Comparison of ENCODE assay signal across 9 cellular contexts in the genomic region with DNA sequence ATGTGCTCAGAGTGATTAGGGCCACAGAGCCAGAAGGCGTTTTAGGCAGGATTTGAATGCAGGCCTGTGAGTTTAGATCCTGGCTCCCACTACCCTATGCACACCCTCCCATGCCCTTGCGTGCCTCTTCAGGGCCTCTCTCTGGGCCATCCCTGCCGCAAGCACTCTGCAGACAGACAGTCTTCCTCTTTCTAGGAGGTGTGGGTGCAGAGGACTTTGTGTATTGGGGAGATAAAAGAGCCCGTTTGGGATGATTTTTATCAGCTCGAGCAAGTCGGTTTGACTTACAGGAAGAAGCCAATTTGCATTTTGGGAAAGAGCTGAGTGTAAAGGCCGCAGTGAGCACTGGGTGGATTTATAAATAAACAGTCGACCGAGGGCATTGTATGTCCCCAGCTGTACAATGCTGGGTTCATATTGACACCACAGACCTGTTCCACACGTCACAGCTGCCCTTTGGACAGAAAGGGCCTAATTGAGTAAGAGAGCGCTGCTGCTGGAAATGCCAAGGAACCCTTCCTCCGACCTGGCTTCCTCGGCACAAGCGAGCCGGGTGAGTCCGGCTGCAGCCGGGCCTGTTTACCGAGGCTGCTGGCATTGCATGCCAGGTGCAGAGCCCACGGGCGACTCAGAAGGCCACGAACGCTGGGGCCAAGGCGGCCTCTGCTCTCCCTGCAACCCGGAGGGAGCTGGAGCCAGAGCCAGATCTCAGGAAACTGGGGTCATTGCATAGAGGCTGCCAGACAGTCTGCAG. TPM values are rescaled to one million over a fixed set of nuclear protein-coding genes. Genes with fewer than 3 reads are reported as not detected.
A peak's percentile ranks its signal among the peaks of the same experiment; 100 is the strongest.
DNase-seq lines count a peak whose midpoint lies in the region; ATAC-seq, FAIRE-seq and TF ChIP-seq lines count a peak whose summit lies in the region.
"Had no signal": no experiment of that assay in that cellular context is flagged by ENCODE, and none has a peak within 500 bp of the region (broad histone marks: within the 10 kb centered on the region; RNA-seq: fewer than 3 reads in every experiment).

No MANE protein-coding gene starts in this region.

- no peak; the same call in 2 of the 3 replicates for ATAC-seq in GM12878
- no peak for ATAC-seq in HG03045 (IDR thresholded peaks at IDR 0.05; ENCODE audit: unreplicated experiment)

- POLR2A ChIA-PET in GM12878 (lab: Charles Lee) = interaction anchor here (0.7 kb wide), 1 partner anchor 123 kb away, joined by 4 read pairs; no protein-coding TSS in a partner anchor

- TF ChIP-seq EP300 in GM12878 (IDR thresholded peaks at IDR 0.05; ENCODE audit: borderline replicate concordance in 1 of 2, control insufficient read depth in 1 of 2, low read depth in 2 of 2, low read length in 2 of 2) = no peak

- H2BK5ac ChIP-seq in mesenchymal stem cell (ENCODE audit: low read depth, low read length, poor library complexity, severe bottlenecking) = no peak overlapping the region

- in situ Hi-C loops in GM12878 (cut with MboI) = no loop called here

- BruUV-seq in GM12878 (replicated peaks; lab: Mats Ljungman, UMichigan) = no TSS peak

- H3K14ac ChIP-seq in mesenchymal stem cell (ENCODE audit: low read length in 2 of 2) = peak overlapping the region in 1 of 2 experiments; percentile 61

- H3K4me1 ChIP-seq in GM12878 (ENCODE audit: control insufficient read depth, insufficient read depth, low read length) (peaks cover 30% of the 10 kb centered on the region), mesenchymal stem cell (ENCODE audit: control insufficient read depth, insufficient read depth, low read depth, low read length) (peaks cover 62% of the 10 kb centered on the region)

- FAIRE-seq in GM12878 (lab: Jason Lieb, UNC) = peak; percentile 23

- intact Hi-C loops in GM12878 (cut with micrococcal nuclease; ENCODE audit: unreplicated experiment) = no loop called here

- no peaks in the 10 kb centered on the region for H3K36me3 ChIP-seq in GM12878 (ENCODE audit: control insufficient read depth in 2 of 2, insufficient read depth in 2 of 2, low read length in 1 of 2)
- H3K36me3 ChIP-seq in mesenchymal stem cell (ENCODE audit: control insufficient read depth in 1 of 2, insufficient read depth in 2 of 2, low read depth in 1 of 2, low read length in 2 of 2) = peaks cover 23 to 38% of the 10 kb centered on the region in 2 experiments

- TF ChIP-seq RAD21 in GM12878 (IDR thresholded peaks at IDR 0.05; ENCODE audit: insufficient read depth, low read depth, low read length) = no peak

- SMC1A ChIA-PET in GM12878 (lab: Charles Lee; ENCODE audit: uncharacterized antibody, unreplicated experiment) = interaction anchor here (0.9 kb wide), 1 partner anchor 11 kb away, joined by 3 read pairs; no protein-coding TSS in a partner anchor

- peak overlapping the region in 1 of 2 experiments; percentile 54 for H3K4ac ChIP-seq in mesenchymal stem cell (ENCODE audit: low read depth in 1 of 2, low read length in 2 of 2)

- H3K27me3 ChIP-seq in GM12878 (replicated peaks in 1 of 2; ENCODE audit: control insufficient read depth in 2 of 2, insufficient read depth in 2 of 2, low read length in 1 of 2) (no peaks in the 10 kb centered on the region), mesenchymal stem cell (ENCODE audit: control insufficient read depth in 1 of 2, insufficient read depth in 1 of 2, low read length in 2 of 2) (no peaks in the 10 kb centered on the region)

- RAD21 ChIA-PET in GM12878 (lab: Charles Lee; ENCODE audit: unreplicated experiment) = interaction anchor here (0.6 kb wide), 1 partner anchor 1064 kb away, joined by 4 read pairs; the partner anchor contains the start of gene POLR3A

- no peak overlapping the region for H2AK5ac ChIP-seq in mesenchymal stem cell (ENCODE audit: low read length, severe bottlenecking)

- H3K79me1 ChIP-seq in mesenchymal stem cell (replicated peaks; ENCODE audit: low read length, poor library complexity, severe bottlenecking) = no peaks in the 10 kb centered on the region

- H3K4me3 ChIP-seq in GM12864 (ENCODE audit: low read depth, low read length) (no peak overlapping the region), GM12878 (no peak overlapping the region), mesenchymal stem cell (ENCODE audit: insufficient read depth in 1 of 2, low read depth in 1 of 2, low read length in 2 of 2) (no peak overlapping the region)

- H3K9ac ChIP-seq in GM12878 (ENCODE audit: control insufficient read depth, insufficient read depth, low read length) (no peak overlapping the region; the same call in 1 of the 2 replicates), mesenchymal stem cell (ENCODE audit: low read length) (peak overlapping the region; percentile 34)

- H2BK120ac ChIP-seq in mesenchymal stem cell (ENCODE audit: low read depth, low read length) = no peak overlapping the region

- no peak overlapping the region; the same call in 1 of the 2 replicates for H3K27ac ChIP-seq in GM12878 (ENCODE audit: control insufficient read depth, insufficient read depth)
- H3K27ac ChIP-seq in mesenchymal stem cell (ENCODE audit: low read length, poor library complexity, severe bottlenecking) = no peak overlapping the region
- H3K27ac ChIP-seq: epithelial cell of prostate had no signal

- no peaks in the 10 kb centered on the region for H3K9me3 ChIP-seq in GM12878 (replicated peaks; ENCODE audit: control insufficient read depth, insufficient read depth, low read length)
- H3K9me3 ChIP-seq in mesenchymal stem cell (ENCODE audit: control insufficient read depth, low read length) = no peaks in the 10 kb centered on the region

- H4K20me1 ChIP-seq in GM12878 (ENCODE audit: control insufficient read depth, insufficient read depth) = no peaks in the 10 kb centered on the region

- peak; percentile 57 for DNase-seq in GM12864 (ENCODE audit: low read depth)
- DNase-seq in HuH-7 (ENCODE audit: low spot score) = peak; percentile 80
- peak; percentile 39 for DNase-seq in GM12878 (ENCODE audit: low read depth, low spot score)
- DNase-seq in mesenchymal stem cell = peak; percentile 94
- DNase-seq in amniotic stem cell (lab: John Stamatoyannopoulos, UW) = no peak
- DNase-seq in activated T-cell treated with anti-CD3 and anti-CD28 coated beads for 4 hours = no peak
- DNase-seq in stimulated activated CD4-positive, alpha-beta T cell treated with anti-CD3 and anti-CD28 coated beads, Interleukin-1b, Interleukin-23, amount 100 ng/mL, for 48 hours = no peak

- H4K8ac ChIP-seq in mesenchymal stem cell (ENCODE audit: low read length) = peak overlapping the region; percentile 0

- H2AFZ ChIP-seq in GM12878 (ENCODE audit: control insufficient read depth, low read depth, low read length) (peak overlapping the region; percentile 24; the same call in 1 of the 2 replicates), mesenchymal stem cell (ENCODE audit: low read depth, low read length) (no peak overlapping the region)

- peak overlapping the region; percentile 46 for H3K4me2 ChIP-seq in GM12878 (ENCODE audit: control insufficient read depth, insufficient read depth)
- no peak overlapping the region for H3K4me2 ChIP-seq in mesenchymal stem cell (ENCODE audit: low read length, poor library complexity, severe bottlenecking)

- TF ChIP-seq CTCF in GM12864 (IDR thresholded peaks at IDR 0.05; ENCODE audit: low read depth, low read length, missing control alignments) (no peak), GM12878 (IDR thresholded peaks at IDR 0.05 in 2 of 3, conservative IDR thresholded peaks at IDR 0.05 in 1 of 3; ENCODE audit: control insufficient read depth in 2 of 3, extremely low read depth in 1 of 3, insufficient read depth in 1 of 3, low read depth in 3 of 3, low read length in 3 of 3) (no peak)

- H4K91ac ChIP-seq in mesenchymal stem cell (ENCODE audit: low read length) = no peak overlapping the region

- H2BK15ac ChIP-seq in mesenchymal stem cell (ENCODE audit: low read depth, poor library complexity, severe bottlenecking) = peak overlapping the region; percentile 0

- peak overlapping the region; percentile 31 to 94 for H3K18ac ChIP-seq in mesenchymal stem cell (ENCODE audit: low read depth in 1 of 2, low read length in 2 of 2)

- TF ChIP-seq POLR2A in GM12878 (IDR thresholded peaks at IDR 0.05; ENCODE audit: low read depth, low read length) = no peak

- H2BK12ac ChIP-seq in mesenchymal stem cell (ENCODE audit: low read length in 2 of 2) = peak overlapping the region; percentile 45 to 79

- no peaks in the 10 kb centered on the region for H3K79me2 ChIP-seq in GM12878 (ENCODE audit: control insufficient read depth, insufficient read depth, low read length)

- CTCF ChIA-PET in GM12878 (lab: Yijun Ruan, JAX) = interaction anchor here (1.2 kb wide), 1 partner anchor 20 kb away, joined by 3 read pairs; no protein-coding TSS in a partner anchor

- 26% methylated on average over 24 of the region's 24 CpGs for WGBS in GM12878 (ENCODE audit: insufficient coverage, insufficient replicate concordance, low lambda C conversion rate, missing lambda C conversion rate)
- WGBS in mesenchymal stem cell = 42% methylated on average over 23 of the region's 24 CpGs

- H3K23ac ChIP-seq in mesenchymal stem cell (ENCODE audit: low read length in 2 of 2) = peak overlapping the region in 1 of 2 experiments; percentile 85

TF ChIP-seq in GM12878, 131 proteins besides CTCF, POLR2A, EP300 and RAD21 (continues in another document):
- no peak for TF ChIP-seq HDAC2 (IDR thresholded peaks at IDR 0.05)
- TF ChIP-seq TAF1 (IDR thresholded peaks at IDR 0.05; ENCODE audit: borderline replicate concordance, low read depth, low read length) = no peak
- peak; percentile 35; the same call in 1 of the 2 replicates for TF ChIP-seq SPI1 (IDR thresholded peaks at IDR 0.05; ENCODE audit: borderline replicate concordance, insufficient read depth, low read depth, low read length)
- TF ChIP-seq BRCA1 (IDR thresholded peaks at IDR 0.05; ENCODE audit: low read depth, low read length) = no peak

RNA-seq across cellular contexts. Expression of gene ZMIZ1, which starts 25.1 kb away (rescaled TPM):
- 58.0 and 59.2 TPM in 2 replicates for total RNA-seq in GM12878 (2013; cell fraction: nucleolus; rRNA removed)
- total RNA-seq in GM12878 (2014; rRNA removed) (11.6 and 15.6 TPM in 2 replicates), GM12878 (2014; rRNA removed; fragmentation: Illumina TruSeq; extraction: Trizol) (8.8 and 9.3 TPM in 2 replicates), GM12878 (2021) (76.8 and 82.3 TPM in 2 replicates)
- 13.1 TPM for polyA plus RNA-seq in GM12878 (2011; ENCODE audit: low read depth)
- polyA plus RNA-seq in GM12878 (2011; rRNA removed) (3.8 and 6.2 TPM in 2 replicates), GM12878 (2014; fragmentation: Illumina TruSeq; extraction: Trizol) (30.8 and 53.4 TPM in 2 replicates), GM12878 (2014; fragmentation: Nextera tagmentation; extraction: Ambion mirVana) (1 to 10 TPM; 3.1 to 4.5 TPM), GM12878 (2014; rRNA removed) (25.3 and 42.8 TPM in 2 replicates), GM12878 (2016; fragmentation: Nextera tagmentation; extraction: Ambion mirVana) (10 to 100 TPM; 14.6 to 15.3 TPM)
- polyA plus RNA-seq in GM12878 (2011; cell fraction: cytosol; rRNA removed) = 10.6 and 15.1 TPM in 2 replicates
- 38.2 and 62.5 TPM in 2 replicates for polyA plus RNA-seq in GM12878 (2011; cell fraction: nucleus; rRNA removed)
- 29.9 and 31.2 TPM in 2 replicates for polyA plus RNA-seq in GM12878 (2012)
- polyA minus RNA-seq in GM12878 (2011; rRNA and poly(A)+ RNA removed) = 12.3 and 21.0 TPM in 2 replicates
- polyA minus RNA-seq in GM12878 (2011; cell fraction: cytosol; rRNA and poly(A)+ RNA removed) = 19.8 and 25.0 TPM in 2 replicates
- 21.2 and 33.5 TPM in 2 replicates for polyA minus RNA-seq in GM12878 (2011; cell fraction: nucleus; rRNA and poly(A)+ RNA removed)
- polyA plus RNA-seq in mesenchymal stem cell (2013, experiment 1 of 2) = 36.4 TPM
- polyA plus RNA-seq in mesenchymal stem cell (2013, experiment 2 of 2) = 35.8 TPM

Comparison
In these comparisons a context has a peak if more than half of its experiments do, and no peak if none do; other contexts are left out.
1. DNase-seq: peak in GM12864 (single experiment), HuH-7 (single experiment), GM12878 (single experiment) and mesenchymal stem cell (single experiment); none in amniotic stem cell (single experiment), activated T-cell treated with anti-CD3 and anti-CD28 coated beads for 4 hours (single experiment) and stimulated activated CD4-positive, alpha-beta T cell treated with anti-CD3 and anti-CD28 coated beads, Interleukin-1b, Interleukin-23, amount 100 ng/mL, for 48 hours (single experiment).